Comparison of ENCODE assay signal across 17 cellular contexts in the genomic region with DNA sequence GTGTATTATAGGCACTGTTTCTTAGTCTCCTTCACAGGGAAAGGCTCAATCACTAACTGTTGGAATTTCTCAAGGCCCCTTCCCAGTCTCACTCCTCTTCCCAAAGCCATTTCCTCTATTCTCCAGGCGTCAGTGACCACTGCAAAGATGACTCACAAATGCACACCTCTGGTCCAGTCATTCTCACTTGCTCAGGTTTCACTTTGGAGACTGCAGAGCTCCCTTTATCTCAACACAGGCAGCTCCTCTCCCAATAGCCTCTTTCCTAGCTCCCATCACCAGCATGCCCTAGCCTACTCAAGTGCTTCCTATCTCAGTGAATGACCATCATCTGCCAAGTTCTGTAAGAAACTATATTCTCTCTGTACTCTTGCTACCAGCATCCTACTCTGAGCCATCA.
"Had no signal": no experiment of that assay in that cellular context is flagged by ENCODE, and none has a peak within 500 bp of the region (broad histone marks: within the 10 kb centered on the region; RNA-seq: fewer than 3 reads in every experiment).

No MANE protein-coding gene starts in this region.

- DNase-seq: activated CD4-positive, alpha-beta T cell treated with anti-CD3 and anti-CD28 coated beads, Interleukin-2, amount 50 U/mL, for 4 hours; activated naive CD4-positive, alpha-beta T cell treated with anti-CD3 and anti-CD28 coated beads for 36 hours; activated naive CD8-positive, alpha-beta T cell treated with anti-CD3 and anti-CD28 coated beads, Interleukin-2, amount 50 U/mL, for 24 hours; activated T-cell treated with anti-CD3 and anti-CD28 coated beads for 4 hours; cortex of kidney; effector CD8-positive, alpha-beta T cell; gastrocnemius medialis; heart left ventricle; immature natural killer cell; stimulated activated CD4-positive, alpha-beta T cell treated with anti-CD3 and anti-CD28 coated beads, Interleukin-12 subunit alpha, Interleukin-12 subunit beta, amount 100 ng/mL, for 4 hours; tibial artery; uterus had no signal

- ATAC-seq: activated CD4-positive, CD25-positive, alpha-beta regulatory T cell treated with anti-CD3 and anti-CD28 coated beads, Interleukin-2, amount 50 U/mL, for 24 hours; activated naive CD8-positive, alpha-beta T cell treated with anti-CD3 and anti-CD28 coated beads, Interleukin-2, amount 50 U/mL, for 24 hours; activated T-helper 17 cell treated with anti-CD3 and anti-CD28 coated beads, Interleukin-2, amount 50 U/mL, for 72 hours; gastrocnemius medialis; heart left ventricle; stimulated activated effector memory CD8-positive, alpha-beta T cell treated with anti-CD3 and anti-CD28 coated beads, Interleukin-12 subunit alpha, Interleukin-12 subunit beta, amount 100 ng/mL, for 72 hours had no signal

- H3K4me3 Mint-ChIP-seq: activated naive CD4-positive, alpha-beta T cell treated with anti-CD3 and anti-CD28 coated beads for 36 hours; activated naive CD8-positive, alpha-beta T cell treated with anti-CD3 and anti-CD28 coated beads, Interleukin-2, amount 50 U/mL, for 24 hours; activated T-helper 17 cell treated with anti-CD3 and anti-CD28 coated beads, Interleukin-2, amount 50 U/mL, for 72 hours; central memory CD8-positive, alpha-beta T cell; immature natural killer cell; stimulated activated effector memory CD8-positive, alpha-beta T cell treated with anti-CD3 and anti-CD28 coated beads, Interleukin-12 subunit alpha, Interleukin-12 subunit beta, amount 100 ng/mL, for 72 hours had no signal

- H3K27me3 ChIP-seq: gastrocnemius medialis, tibial artery, uterus had no signal

- H3K27ac Mint-ChIP-seq: activated naive CD4-positive, alpha-beta T cell treated with anti-CD3 and anti-CD28 coated beads for 36 hours; activated naive CD8-positive, alpha-beta T cell treated with anti-CD3 and anti-CD28 coated beads, Interleukin-2, amount 50 U/mL, for 24 hours; activated T-helper 17 cell treated with anti-CD3 and anti-CD28 coated beads, Interleukin-2, amount 50 U/mL, for 72 hours; immature natural killer cell; stimulated activated effector memory CD8-positive, alpha-beta T cell treated with anti-CD3 and anti-CD28 coated beads, Interleukin-12 subunit alpha, Interleukin-12 subunit beta, amount 100 ng/mL, for 72 hours had no signal

- H3K36me3 Mint-ChIP-seq: immature natural killer cell; stimulated activated effector memory CD8-positive, alpha-beta T cell treated with anti-CD3 and anti-CD28 coated beads, Interleukin-12 subunit alpha, Interleukin-12 subunit beta, amount 100 ng/mL, for 72 hours had no signal

- H3K4me1 ChIP-seq: gastrocnemius medialis, heart left ventricle, parathyroid adenoma, tibial artery, uterus had no signal

- H3K27ac ChIP-seq: gastrocnemius medialis, heart left ventricle, parathyroid adenoma, tibial artery, uterus had no signal

- H3K4me1 Mint-ChIP-seq: activated naive CD8-positive, alpha-beta T cell treated with anti-CD3 and anti-CD28 coated beads, Interleukin-2, amount 50 U/mL, for 24 hours; activated T-helper 17 cell treated with anti-CD3 and anti-CD28 coated beads, Interleukin-2, amount 50 U/mL, for 72 hours; central memory CD8-positive, alpha-beta T cell; immature natural killer cell; stimulated activated effector memory CD8-positive, alpha-beta T cell treated with anti-CD3 and anti-CD28 coated beads, Interleukin-12 subunit alpha, Interleukin-12 subunit beta, amount 100 ng/mL, for 72 hours had no signal

- H3K9me3 Mint-ChIP-seq: activated naive CD4-positive, alpha-beta T cell treated with anti-CD3 and anti-CD28 coated beads for 36 hours; activated naive CD8-positive, alpha-beta T cell treated with anti-CD3 and anti-CD28 coated beads, Interleukin-2, amount 50 U/mL, for 24 hours; activated T-helper 17 cell treated with anti-CD3 and anti-CD28 coated beads, Interleukin-2, amount 50 U/mL, for 72 hours; stimulated activated effector memory CD8-positive, alpha-beta T cell treated with anti-CD3 and anti-CD28 coated beads, Interleukin-12 subunit alpha, Interleukin-12 subunit beta, amount 100 ng/mL, for 72 hours had no signal
